Comparison of ENCODE assay signal across 8 cellular contexts in genomic region chrX:18983711-18984380, GRCh38. TPM values are rescaled to one million over a fixed set of nuclear protein-coding genes. Genes with fewer than 3 reads are reported as not detected.
DNase-seq lines count a peak whose midpoint lies in the region; ATAC-seq and TF ChIP-seq lines count a peak whose summit lies in the region.

Gene PHKA2, minus strand, starts transcription at chrX:18984114. Its CDS starts 182 bp downstream, at chrX:18983932.

- 0 to 23% methylated on average over 23 to 63 of the region's 63 CpGs for WGBS in lung, 2 donors

- no peaks in the 10 kb centered on the region for H3K27me3 ChIP-seq in HUES48 (ENCODE audit: control insufficient read depth, insufficient read depth, low read length)
- H3K27me3 ChIP-seq in WERI-Rb-1 (ENCODE audit: insufficient read depth, low read depth, severe bottlenecking), result peaks cover 26% of the 10 kb centered on the region
- H3K27me3 ChIP-seq in duodenal mucosa (ENCODE audit: control insufficient read depth in 1 of 2, insufficient read depth in 2 of 2, low read length in 2 of 2), result no peaks in the 10 kb centered on the region
- peaks cover 8% of the 10 kb centered on the region for H3K27me3 ChIP-seq in lung (ENCODE audit: control insufficient read depth, insufficient read depth)

- peak; percentile 42 for ATAC-seq in GM21515 (IDR thresholded peaks at IDR 0.05; ENCODE audit: unreplicated experiment)
- ATAC-seq in lung (ENCODE audit: insufficient read depth, low FRiP score), result peak; percentile 77

- H3K4me3 ChIP-seq in HUES48 (ENCODE audit: low read depth, low read length) (peak within 1 kb of the TSS; percentile 84), WERI-Rb-1 (ENCODE audit: low read depth, low read length) (peak within 1 kb of the TSS; percentile 56), duodenal mucosa (ENCODE audit: low read depth in 1 of 2, low read length in 2 of 2) (peak within 1 kb of the TSS; percentile 79 to 80), lung (peak within 1 kb of the TSS; percentile 51)

- H3K9ac ChIP-seq in ES-I3 (ENCODE audit: low read depth, low read length) (peak within 1 kb of the TSS; percentile 67), HUES48 (ENCODE audit: low read depth, low read length) (peak within 1 kb of the TSS; percentile 78), duodenal mucosa (ENCODE audit: low read depth in 1 of 2, low read length in 2 of 2) (peak within 1 kb of the TSS; percentile 63 to 68)

- DNase-seq in WERI-Rb-1 (peak; percentile 38), lung (ENCODE audit: low spot score) (peak; percentile 48), NCI-H128 (lab: John Stamatoyannopoulos, UW; ENCODE audit: unreplicated experiment) (no peak)
- DNase-seq in stimulated activated CD8-positive, alpha-beta memory T cell treated with anti-CD3 and anti-CD28 coated beads, Interleukin-12 subunit alpha, Interleukin-12 subunit beta, amount 100 ng/mL, for 24 hours (ENCODE audit: extremely low read depth), result peak; percentile 3

- H3K27ac ChIP-seq in HUES48 (ENCODE audit: low read depth, low read length) (peak within 1 kb of the TSS; percentile 86), WERI-Rb-1 (peak within 1 kb of the TSS; percentile 87), duodenal mucosa (ENCODE audit: low read depth, low read length) (peak within 1 kb of the TSS; percentile 83), lung (ENCODE audit: low read depth in 1 of 2, low read length in 1 of 2) (peak within 1 kb of the TSS; percentile 90 to 98)

- H3K36me3 ChIP-seq in ES-I3 (ENCODE audit: insufficient read depth, low read length) (no peaks in the 10 kb centered on the region; the same call in 1 of the 2 replicates), HUES48 (ENCODE audit: control insufficient read depth, insufficient read depth, low read length) (no peaks in the 10 kb centered on the region), WERI-Rb-1 (no peaks in the 10 kb centered on the region), duodenal mucosa (ENCODE audit: control insufficient read depth in 1 of 2, insufficient read depth in 2 of 2, low read length in 2 of 2) (no peaks in the 10 kb centered on the region), lung (ENCODE audit: control insufficient read depth in 2 of 2, insufficient read depth in 2 of 2, low read length in 2 of 2) (no peaks in the 10 kb centered on the region)

- H3K9me3 ChIP-seq in ES-I3 (ENCODE audit: control insufficient read depth, insufficient read depth, low read length) (no peaks in the 10 kb centered on the region), HUES48 (ENCODE audit: control insufficient read depth, insufficient read depth, low read length) (peaks cover 3% of the 10 kb centered on the region), WERI-Rb-1 (ENCODE audit: severe bottlenecking) (no peaks in the 10 kb centered on the region), duodenal mucosa (ENCODE audit: control insufficient read depth in 1 of 2, low read length in 2 of 2) (no peaks in the 10 kb centered on the region), lung (ENCODE audit: control insufficient read depth in 2 of 2, insufficient read depth in 1 of 2, low read length in 1 of 2) (no peaks in the 10 kb centered on the region)

- TF ChIP-seq CTCF in WERI-Rb-1 (IDR thresholded peaks at IDR 0.05; ENCODE audit: low read depth, low read length) (no peak), lung (IDR thresholded peaks at IDR 0.05; ENCODE audit: control extremely low read depth, extremely low read depth) (no peak)

- 0 out of 2 replicates have a peak, but pooled peaks cover 3% of the 10 kb centered on the region for H3K4me1 ChIP-seq in ES-I3 (ENCODE audit: insufficient read depth, low read length)
- 0 out of 2 replicates have a peak, but pooled peaks cover 6% of the 10 kb centered on the region for H3K4me1 ChIP-seq in HUES48 (ENCODE audit: control insufficient read depth, insufficient read depth, low read length)
- peaks cover 6 to 24% of the 10 kb centered on the region in 2 donors for H3K4me1 ChIP-seq in duodenal mucosa (ENCODE audit: control insufficient read depth in 1 of 2, insufficient read depth in 2 of 2, low read length in 2 of 2)
- H3K4me1 ChIP-seq in lung (ENCODE audit: control insufficient read depth in 2 of 2, insufficient read depth in 2 of 2, low read length in 2 of 2), result peaks cover 0 to 5% of the 10 kb centered on the region in 2 donors

RNA-seq across cellular contexts. Expression of gene PHKA2, which starts in this region (rescaled TPM):
- total RNA-seq in lung, result 10 to 100 TPM; 26.9 to 34.3 TPM
- polyA plus RNA-seq in lung, result 10 to 100 TPM; 14.2 to 18.7 TPM
